In the genomic region with DNA sequence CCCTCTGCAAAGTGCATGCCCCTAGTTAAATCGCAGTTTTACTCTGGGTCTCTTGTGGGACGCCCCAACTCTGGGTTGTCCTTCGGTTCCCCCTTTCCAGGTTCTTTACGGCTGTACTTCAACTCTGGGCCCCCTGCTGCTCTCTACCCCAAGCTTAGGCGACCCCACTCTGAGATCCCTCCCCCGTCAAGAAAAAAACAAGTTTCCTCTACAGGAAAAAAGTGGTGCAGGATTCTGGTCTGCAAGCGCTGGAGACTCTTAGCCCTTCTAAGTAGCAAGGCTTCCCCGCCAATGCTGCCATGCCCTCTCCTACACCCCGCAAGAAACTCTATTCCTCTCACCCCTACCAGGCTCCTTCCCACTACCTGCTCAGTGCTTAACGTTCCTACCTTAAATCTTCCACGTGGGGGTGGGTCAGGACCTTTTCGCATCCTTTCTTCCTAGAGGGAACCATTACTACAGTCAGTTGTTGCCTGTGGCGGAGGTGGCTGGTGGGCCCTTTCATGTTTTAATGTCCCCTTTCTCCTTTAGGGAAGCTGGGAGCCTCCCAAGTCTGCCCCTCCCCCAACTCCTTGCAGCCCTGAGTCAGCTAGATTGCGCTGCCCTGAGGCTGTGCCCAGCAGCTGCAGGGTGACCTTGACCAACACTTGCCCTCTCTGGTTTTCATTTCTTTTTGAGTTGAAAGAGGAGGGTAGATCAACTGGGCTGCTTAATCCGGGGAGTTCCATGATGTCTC, we compare ENCODE assay signal across 10 cellular contexts. TPM values are rescaled to one million over a fixed set of nuclear protein-coding genes. Genes with fewer than 3 reads are reported as not detected.
A peak's percentile ranks its signal among the peaks of the same experiment; 100 is the strongest.
DNase-seq lines count a peak whose midpoint lies in the region; ATAC-seq and TF ChIP-seq lines count a peak whose summit lies in the region.
"Had no signal": no experiment of that assay in that cellular context is flagged by ENCODE, and none has a peak within 500 bp of the region (broad histone marks: within the 10 kb centered on the region; RNA-seq: fewer than 3 reads in every experiment).

No MANE protein-coding gene starts in this region.

- no peak for ATAC-seq in gastrocnemius medialis

- H3K36me3 Mint-ChIP-seq in activated CD4-positive, alpha-beta memory T cell treated with anti-CD3 and anti-CD28 coated beads, Interleukin-2, amount 10 ng/mL, durations not matched to agents 7 days and 5 days (ENCODE audit: low read depth), result peaks cover 10% of the 10 kb centered on the region
- no peaks in the 10 kb centered on the region for H3K36me3 Mint-ChIP-seq in glutamatergic neuron (ENCODE audit: unreplicated experiment)

- peaks cover 38% of the 10 kb centered on the region for H3K27me3 Mint-ChIP-seq in activated CD4-positive, alpha-beta memory T cell treated with anti-CD3 and anti-CD28 coated beads, Interleukin-2, amount 10 ng/mL, durations not matched to agents 7 days and 5 days
- H3K27me3 Mint-ChIP-seq in glutamatergic neuron (ENCODE audit: unreplicated experiment), result peaks cover 16% of the 10 kb centered on the region

- no peak for TF ChIP-seq POLR2A in gastrocnemius medialis (IDR thresholded peaks at IDR 0.05)

- H3K36me3 ChIP-seq in gastrocnemius medialis, result no peaks in the 10 kb centered on the region

- no peak overlapping the region for H3K27ac ChIP-seq in gastrocnemius medialis

- peaks cover 18% of the 10 kb centered on the region for H3K4me1 Mint-ChIP-seq in activated CD4-positive, alpha-beta memory T cell treated with anti-CD3 and anti-CD28 coated beads, Interleukin-2, amount 10 ng/mL, durations not matched to agents 7 days and 5 days
- peaks cover 30% of the 10 kb centered on the region for H3K4me1 Mint-ChIP-seq in glutamatergic neuron (ENCODE audit: low read depth, unreplicated experiment)

- no peaks in the 10 kb centered on the region for H3K9me3 ChIP-seq in gastrocnemius medialis

- POLR2A ChIA-PET in activated CD4-positive, alpha-beta memory T cell treated with anti-CD3 and anti-CD28 coated beads, Interleukin-2, amount 10 ng/mL, durations not matched to agents 7 days and 5 days (lab: Charles Lee), result interaction anchor here (1.1 kb wide), 1 partner anchor 8 kb away, joined by 3 read pairs; no protein-coding TSS in a partner anchor

- in situ Hi-C loops in gastrocnemius medialis (cut with MboI; ENCODE audit: low sequenced_read_pairs in 4 of 4), result no loop called here

- H3K9me3 Mint-ChIP-seq in activated CD4-positive, alpha-beta memory T cell treated with anti-CD3 and anti-CD28 coated beads, Interleukin-2, amount 10 ng/mL, durations not matched to agents 7 days and 5 days, result peaks cover 4% of the 10 kb centered on the region
- H3K9me3 Mint-ChIP-seq in glutamatergic neuron (ENCODE audit: unreplicated experiment), result peaks cover 15% of the 10 kb centered on the region

- H3K4me3 Mint-ChIP-seq in activated CD4-positive, alpha-beta memory T cell treated with anti-CD3 and anti-CD28 coated beads, Interleukin-2, amount 10 ng/mL, durations not matched to agents 7 days and 5 days, result peak overlapping the region; percentile 65
- H3K4me3 Mint-ChIP-seq in glutamatergic neuron (ENCODE audit: unreplicated experiment), result peak overlapping the region; percentile 86

- H3K4me1 ChIP-seq in gastrocnemius medialis, result peaks cover 0 to 7% of the 10 kb centered on the region in 2 donors

- no peak overlapping the region for H3K27ac Mint-ChIP-seq in activated CD4-positive, alpha-beta memory T cell treated with anti-CD3 and anti-CD28 coated beads, Interleukin-2, amount 10 ng/mL, durations not matched to agents 7 days and 5 days
- H3K27ac Mint-ChIP-seq in glutamatergic neuron (ENCODE audit: unreplicated experiment), result peak overlapping the region; percentile 30

- DNase-seq in DMS79 treated with DMSO at 0.1 percent for 48 hours (lab: John Stamatoyannopoulos, UW), result peak; percentile 1
- no peak for DNase-seq in DMS79 (lab: John Stamatoyannopoulos, UW)
- no peak for DNase-seq in activated CD4-positive, alpha-beta memory T cell treated with anti-CD3 and anti-CD28 coated beads, Interleukin-2, amount 10 ng/mL, durations not matched to agents 7 days and 5 days
- peak; percentile 40 for DNase-seq in glutamatergic neuron
- no peak for DNase-seq in gastrocnemius medialis
- DNase-seq in SW480 (ENCODE audit: low spot score), result no peak
- DNase-seq in DMS 273 (lab: John Stamatoyannopoulos, UW; ENCODE audit: unreplicated experiment), result no peak
- DNase-seq in Kasumi-1 (lab: John Stamatoyannopoulos, UW), result no peak
- DNase-seq: 8988T, NCI-H510A treated with DMSO at 0.1 percent for 48 hours had no signal

- intact Hi-C loops in gastrocnemius medialis (cut with DNase I; ENCODE audit: low total_unique reads), result no loop called here

- peaks cover 47 to 56% (median 51%) of the 10 kb centered on the region in 3 donors for H3K27me3 ChIP-seq in gastrocnemius medialis

- CTCF ChIA-PET in activated CD4-positive, alpha-beta memory T cell treated with anti-CD3 and anti-CD28 coated beads, Interleukin-2, amount 10 ng/mL, durations not matched to agents 7 days and 5 days (lab: Charles Lee), result interaction anchor here (2.1 kb wide), 1 partner anchor 10 kb away, joined by 9 read pairs; no protein-coding TSS in a partner anchor

- H3K4me3 ChIP-seq in gastrocnemius medialis, result peak overlapping the region in 3 of 4 donors; percentile 21 to 31 (median 21)

- TF ChIP-seq CTCF in glutamatergic neuron (IDR thresholded peaks at IDR 0.05; ENCODE audit: partially characterized antibody, unreplicated experiment) (no peak), gastrocnemius medialis (IDR thresholded peaks at IDR 0.05 in 4 of 5, conservative IDR thresholded peaks at IDR 0.05 in 1 of 5) (no peak)

RNA-seq across cellular contexts. Expression of a gene that starts 1.4 kb away (rescaled TPM):
- 1 to 10 TPM; 2.7 to 2.9 TPM for total RNA-seq in activated CD4-positive, alpha-beta memory T cell treated with anti-CD3 and anti-CD28 coated beads, Interleukin-2, amount 10 ng/mL, durations not matched to agents 7 days and 5 days
- total RNA-seq in glutamatergic neuron (ENCODE audit: unreplicated experiment) (27.1 TPM), gastrocnemius medialis (under 1 TPM in 2 of 4 donors, not detected in 2; 0.15 to 0.18 TPM)

RNA-seq across cellular contexts. Expression of a gene that starts 43.0 kb away (rescaled TPM):
- total RNA-seq in activated CD4-positive, alpha-beta memory T cell treated with anti-CD3 and anti-CD28 coated beads, Interleukin-2, amount 10 ng/mL, durations not matched to agents 7 days and 5 days, result not detected
- not detected for total RNA-seq in glutamatergic neuron (ENCODE audit: unreplicated experiment)
- not detected for total RNA-seq in gastrocnemius medialis

Comparison
In these comparisons a context has a peak if more than half of its experiments do, and no peak if none do; other contexts are left out.
1. DNase-seq: peak in DMS79 treated with DMSO at 0.1 percent for 48 hours (single experiment) and glutamatergic neuron (single experiment); none in DMS79 (single experiment), activated CD4-positive, alpha-beta memory T cell treated with anti-CD3 and anti-CD28 coated beads, Interleukin-2, amount 10 ng/mL, durations not matched to agents 7 days and 5 days (single experiment), gastrocnemius medialis (0 of 2), SW480 (single experiment), DMS 273 (single experiment) and Kasumi-1 (0 of 2).